In the genomic region with DNA sequence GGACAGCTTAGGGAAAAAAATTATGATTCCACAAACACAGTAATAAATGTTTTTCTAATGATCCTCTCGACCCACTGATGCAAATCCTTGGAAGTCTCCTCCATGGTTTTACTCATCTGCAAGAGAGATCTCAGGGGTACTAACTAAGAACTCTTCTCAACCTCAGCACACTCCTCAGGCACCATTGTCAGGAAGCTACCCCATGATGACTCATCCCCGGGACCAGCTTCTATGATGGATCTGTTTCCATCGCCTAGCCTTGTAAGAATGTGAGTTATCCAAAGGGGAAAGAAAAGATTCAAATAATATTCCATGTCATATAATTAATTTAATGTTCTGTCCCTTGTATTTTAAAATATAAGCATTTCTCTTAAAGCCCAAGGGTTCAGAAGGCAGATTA, we compare ENCODE assay signal across 14 cellular contexts.
DNase-seq lines count a peak whose midpoint lies in the region; TF ChIP-seq lines count a peak whose summit lies in the region.
"Had no signal": no experiment of that assay in that cellular context is flagged by ENCODE, and none has a peak within 500 bp of the region (broad histone marks: within the 10 kb centered on the region; RNA-seq: fewer than 3 reads in every experiment).

No MANE protein-coding gene starts in this region.

- H3K4me1 ChIP-seq in esophagus muscularis mucosa (no peaks in the 10 kb centered on the region), adrenal gland (replicated peaks in 1 of 2) (no peaks in the 10 kb centered on the region)
- H3K4me1 ChIP-seq: BLaER1 treated with 17β-estradiol and CSF1 and Interleukin-3, amounts not matched to agents 10 nM and 100 nM had no signal

- H3K36me3 ChIP-seq in esophagus muscularis mucosa, result no peaks in the 10 kb centered on the region
- no peaks in the 10 kb centered on the region for H3K36me3 ChIP-seq in adrenal gland (replicated peaks in 1 of 2)
- H3K36me3 ChIP-seq: BLaER1 treated with 17β-estradiol and CSF1 and Interleukin-3, amounts not matched to agents 10 nM and 100 nM had no signal

- TF ChIP-seq POLR2A in esophagus muscularis mucosa (IDR thresholded peaks at IDR 0.05; ENCODE audit: low read depth), result no peak
- TF ChIP-seq POLR2A in adrenal gland (IDR thresholded peaks at IDR 0.05), result no peak

- H3K4me3 ChIP-seq in esophagus muscularis mucosa, result no peak overlapping the region
- no peak overlapping the region for H3K4me3 ChIP-seq in adrenal gland
- H3K4me3 ChIP-seq: BLaER1 treated with 17β-estradiol and CSF1 and Interleukin-3, amounts not matched to agents 10 nM and 100 nM; GM23248 had no signal

- intact Hi-C loops in esophagus muscularis mucosa (cut with DNase I) (no loop called here), adrenal gland (cut with DNase I) (no loop called here)

- no peak for TF ChIP-seq CTCF in RWPE1 (conservative IDR thresholded peaks at IDR 0.05; ENCODE audit: low read depth)
- TF ChIP-seq CTCF in esophagus muscularis mucosa (IDR thresholded peaks at IDR 0.05), result no peak
- TF ChIP-seq CTCF in adrenal gland (IDR thresholded peaks at IDR 0.05), result no peak

- DNase-seq in DMS53 (lab: John Stamatoyannopoulos, UW), result peak; percentile 5
- no peak for DNase-seq in DMS53 treated with DMSO at 0.1 percent for 48 hours (lab: John Stamatoyannopoulos, UW; ENCODE audit: unreplicated experiment)
- DNase-seq in RWPE1 (ENCODE audit: low spot score), result peak; percentile 0
- DNase-seq in iPS DF 4.7 (ENCODE audit: extremely low read depth, low spot score), result peak; percentile 2
- DNase-seq in HuH-7.5 (ENCODE audit: low spot score), result no peak
- no peak for DNase-seq in esophagus muscularis mucosa (ENCODE audit: extremely low spot score)
- no peak for DNase-seq in activated CD4-positive, alpha-beta T cell treated with anti-CD3 and anti-CD28 coated beads for 4 hours
- DNase-seq in adrenal gland, result no peak
- DNase-seq: CD4-positive, CD25-positive, alpha-beta regulatory T cell; DMS79; GM23248; H9 had no signal

- H3K27me3 ChIP-seq in esophagus muscularis mucosa (no peaks in the 10 kb centered on the region), adrenal gland (no peaks in the 10 kb centered on the region)
- H3K27me3 ChIP-seq: BLaER1 treated with 17β-estradiol and CSF1 and Interleukin-3, amounts not matched to agents 10 nM and 100 nM had no signal

- CTCF ChIA-PET in RWPE1 (lab: Yijun Ruan, JAX), result no interaction called here

- H3K27ac ChIP-seq in RWPE1, result no peak overlapping the region
- no peak overlapping the region for H3K27ac ChIP-seq in esophagus muscularis mucosa (replicated peaks in 1 of 4)
- no peak overlapping the region for H3K27ac ChIP-seq in adrenal gland
- H3K27ac ChIP-seq: 22Rv1; BLaER1 treated with 17β-estradiol and CSF1 and Interleukin-3, amounts not matched to agents 10 nM and 100 nM; GM23248 had no signal

- no peak for TF ChIP-seq EP300 in esophagus muscularis mucosa (IDR thresholded peaks at IDR 0.05)

- 87% methylated on average over 3 of the region's 3 CpGs for WGBS in esophagus muscularis mucosa
- WGBS in adrenal gland, 4 donors, result 63 to 75% (median 67%) methylated on average over 3 of the region's 3 CpGs

- no peaks in the 10 kb centered on the region for H3K9me3 ChIP-seq in esophagus muscularis mucosa
- H3K9me3 ChIP-seq in adrenal gland (replicated peaks in 1 of 3), result no peaks in the 10 kb centered on the region
- H3K9me3 ChIP-seq: BLaER1 treated with 17β-estradiol and CSF1 and Interleukin-3, amounts not matched to agents 10 nM and 100 nM had no signal

- POLR2A ChIA-PET in RWPE1 (lab: Yijun Ruan, JAX; ENCODE audit: low non-redundant PET), result no interaction called here

Comparison
In these comparisons a context has a peak if more than half of its experiments do, and no peak if none do; other contexts are left out.
1. DNase-seq: peak in DMS53 (single experiment), RWPE1 (single experiment) and iPS DF 4.7 (single experiment); none in DMS53 treated with DMSO at 0.1 percent for 48 hours (single experiment), HuH-7.5 (single experiment), esophagus muscularis mucosa (single experiment), activated CD4-positive, alpha-beta T cell treated with anti-CD3 and anti-CD28 coated beads for 4 hours (0 of 2) and adrenal gland (0 of 7).